ENCODE assay signal across 17 cellular contexts in genomic region chr19:30231408-30232318, GRCh38.
DNase-seq lines count a peak whose midpoint lies in the region; ATAC-seq and TF ChIP-seq lines count a peak whose summit lies in the region.
"Had no signal": no experiment of that assay in that cellular context is flagged by ENCODE, and none has a peak within 500 bp of the region (broad histone marks: within the 10 kb centered on the region; RNA-seq: fewer than 3 reads in every experiment).

No MANE protein-coding gene starts in this region.

- H3K27ac Mint-ChIP-seq in glutamatergic neuron (ENCODE audit: unreplicated experiment), result no peak overlapping the region
- no peak overlapping the region for H3K27ac Mint-ChIP-seq in stimulated activated effector memory CD8-positive, alpha-beta T cell treated with anti-CD3 and anti-CD28 coated beads, Interleukin-12 subunit alpha, Interleukin-12 subunit beta, amount 100 ng/mL, for 72 hours
- no peak overlapping the region for H3K27ac Mint-ChIP-seq in effector memory CD8-positive, alpha-beta T cell
- H3K27ac Mint-ChIP-seq: CD4-positive, CD25-positive, alpha-beta regulatory T cell; GM23338 had no signal

- peak overlapping the region; percentile 47 for H3K4me3 Mint-ChIP-seq in glutamatergic neuron (ENCODE audit: unreplicated experiment)
- H3K4me3 Mint-ChIP-seq in stimulated activated effector memory CD8-positive, alpha-beta T cell treated with anti-CD3 and anti-CD28 coated beads, Interleukin-12 subunit alpha, Interleukin-12 subunit beta, amount 100 ng/mL, for 72 hours, result no peak overlapping the region
- H3K4me3 Mint-ChIP-seq in effector memory CD8-positive, alpha-beta T cell, result no peak overlapping the region
- H3K4me3 Mint-ChIP-seq: GM23338 had no signal

- DNase-seq in DMS79 treated with DMSO at 0.1 percent for 48 hours (lab: John Stamatoyannopoulos, UW), result peak; percentile 23
- DNase-seq in NCI-H1105 treated with DMSO at 0.1 percent for 48 hours (lab: John Stamatoyannopoulos, UW), result peak; percentile 36
- DNase-seq in glutamatergic neuron, result no peak
- no peak for DNase-seq in stimulated activated effector memory CD8-positive, alpha-beta T cell treated with anti-CD3 and anti-CD28 coated beads, Interleukin-12 subunit alpha, Interleukin-12 subunit beta, amount 100 ng/mL, for 72 hours (ENCODE audit: low spot score in 2 of 2)
- DNase-seq in NCI-H446 (lab: John Stamatoyannopoulos, UW), result no peak
- no peak for DNase-seq in effector memory CD8-positive, alpha-beta T cell
- no peak for DNase-seq in COLO668 (lab: John Stamatoyannopoulos, UW; ENCODE audit: unreplicated experiment)
- DNase-seq: 8988T; AML-193; Calu3; CD4-positive, CD25-positive, alpha-beta regulatory T cell; DMS 273 treated with DMSO at 0.1 percent for 48 hours; EL; GDM1; HCEC 1CT; IMR-90 had no signal

- peaks cover 7% of the 10 kb centered on the region for H3K27me3 Mint-ChIP-seq in glutamatergic neuron (ENCODE audit: unreplicated experiment)
- H3K27me3 Mint-ChIP-seq in effector memory CD8-positive, alpha-beta T cell, result peaks cover 68 to 96% of the 10 kb centered on the region in 2 donors

- no peak for TF ChIP-seq CTCF in glutamatergic neuron (IDR thresholded peaks at IDR 0.05; ENCODE audit: partially characterized antibody, unreplicated experiment)

- H3K4me1 Mint-ChIP-seq in glutamatergic neuron (ENCODE audit: low read depth, unreplicated experiment), result peaks cover 8% of the 10 kb centered on the region
- peaks cover 7% of the 10 kb centered on the region for H3K4me1 Mint-ChIP-seq in stimulated activated effector memory CD8-positive, alpha-beta T cell treated with anti-CD3 and anti-CD28 coated beads, Interleukin-12 subunit alpha, Interleukin-12 subunit beta, amount 100 ng/mL, for 72 hours
- H3K4me1 Mint-ChIP-seq in effector memory CD8-positive, alpha-beta T cell (ENCODE audit: low read depth in 2 of 2), result peaks cover 6 to 7% of the 10 kb centered on the region in 2 donors

- peaks cover 6% of the 10 kb centered on the region for H3K9me3 Mint-ChIP-seq in glutamatergic neuron (ENCODE audit: unreplicated experiment)
- no peaks in the 10 kb centered on the region for H3K9me3 Mint-ChIP-seq in stimulated activated effector memory CD8-positive, alpha-beta T cell treated with anti-CD3 and anti-CD28 coated beads, Interleukin-12 subunit alpha, Interleukin-12 subunit beta, amount 100 ng/mL, for 72 hours
- no peaks in the 10 kb centered on the region for H3K9me3 Mint-ChIP-seq in effector memory CD8-positive, alpha-beta T cell
- H3K9me3 Mint-ChIP-seq: GM23338 had no signal

- H3K36me3 Mint-ChIP-seq in glutamatergic neuron (ENCODE audit: unreplicated experiment), result no peaks in the 10 kb centered on the region
- peaks cover 6% of the 10 kb centered on the region for H3K36me3 Mint-ChIP-seq in stimulated activated effector memory CD8-positive, alpha-beta T cell treated with anti-CD3 and anti-CD28 coated beads, Interleukin-12 subunit alpha, Interleukin-12 subunit beta, amount 100 ng/mL, for 72 hours
- no peaks in the 10 kb centered on the region for H3K36me3 Mint-ChIP-seq in effector memory CD8-positive, alpha-beta T cell (ENCODE audit: insufficient read depth)
- H3K36me3 Mint-ChIP-seq: CD4-positive, CD25-positive, alpha-beta regulatory T cell had no signal

- peak; percentile 35 for ATAC-seq in stimulated activated effector memory CD8-positive, alpha-beta T cell treated with anti-CD3 and anti-CD28 coated beads, Interleukin-12 subunit alpha, Interleukin-12 subunit beta, amount 100 ng/mL, for 72 hours
- ATAC-seq in effector memory CD8-positive, alpha-beta T cell (replicated peaks), result no peak
- ATAC-seq: GM23338 had no signal

Comparison
In these comparisons a context has a peak if more than half of its experiments do, and no peak if none do; other contexts are left out.
1. DNase-seq: peak in DMS79 treated with DMSO at 0.1 percent for 48 hours (single experiment) and NCI-H1105 treated with DMSO at 0.1 percent for 48 hours (single experiment); none in glutamatergic neuron (single experiment), stimulated activated effector memory CD8-positive, alpha-beta T cell treated with anti-CD3 and anti-CD28 coated beads, Interleukin-12 subunit alpha, Interleukin-12 subunit beta, amount 100 ng/mL, for 72 hours (0 of 2), NCI-H446 (0 of 2), effector memory CD8-positive, alpha-beta T cell (0 of 3) and COLO668 (single experiment).